5 cellular contexts compared by ENCODE assay signal in genomic region chr9:79089851-79090250, GRCh38.
DNase-seq lines count a peak whose midpoint lies in the region; ATAC-seq and TF ChIP-seq lines count a peak whose summit lies in the region.
"Not testable (repeated sequence)": the region's sequence is repeated elsewhere in the genome, so short reads cannot be mapped to it uniquely, and the experiment has no call there.

No MANE protein-coding gene starts in this region.

- not testable (repeated sequence) for H3K4me1 Mint-ChIP-seq in activated T-helper 17 cell treated with anti-CD3 and anti-CD28 coated beads, Interleukin-2, amount 50 U/mL, for 72 hours; osteocyte (ENCODE audit: unreplicated experiment)

- not testable (repeated sequence) for TF ChIP-seq CTCF in GM12865 (IDR thresholded peaks at IDR 0.05; ENCODE audit: insufficient read depth, low read depth, low read length, missing control alignments); osteocyte (IDR thresholded peaks at IDR 0.05)

- not testable (repeated sequence) for H3K9me3 Mint-ChIP-seq in activated T-helper 17 cell treated with anti-CD3 and anti-CD28 coated beads, Interleukin-2, amount 50 U/mL, for 72 hours
- H3K9me3 Mint-ChIP-seq in osteocyte (ENCODE audit: unreplicated experiment): peaks cover 17% of the 10 kb centered on the region

- not testable (repeated sequence) for H3K36me3 Mint-ChIP-seq in activated T-helper 17 cell treated with anti-CD3 and anti-CD28 coated beads, Interleukin-2, amount 50 U/mL, for 72 hours (ENCODE audit: low read depth); osteocyte (ENCODE audit: unreplicated experiment)

- ATAC-seq in activated T-helper 17 cell treated with anti-CD3 and anti-CD28 coated beads, Interleukin-2, amount 50 U/mL, for 72 hours (replicated peaks): peak; percentile 57

- H3K4me3 Mint-ChIP-seq in activated T-helper 17 cell treated with anti-CD3 and anti-CD28 coated beads, Interleukin-2, amount 50 U/mL, for 72 hours; osteocyte (ENCODE audit: unreplicated experiment): not testable (repeated sequence)

- not testable (repeated sequence) for H3K4me3 ChIP-seq in GM12865 (ENCODE audit: low read depth, low read length)

- DNase-seq in A172 (ENCODE audit: low spot score) (peak; percentile 12), GM12865 (ENCODE audit: low read depth) (peak; percentile 7), M059J (ENCODE audit: low read depth) (peak; percentile 16)
- DNase-seq in osteocyte (ENCODE audit: extremely low spot score, unreplicated experiment): not testable (repeated sequence)

- H3K27ac Mint-ChIP-seq in activated T-helper 17 cell treated with anti-CD3 and anti-CD28 coated beads, Interleukin-2, amount 50 U/mL, for 72 hours: not testable (repeated sequence)
- peak overlapping the region; percentile 1 for H3K27ac Mint-ChIP-seq in osteocyte (ENCODE audit: unreplicated experiment)

- H3K27me3 Mint-ChIP-seq in activated T-helper 17 cell treated with anti-CD3 and anti-CD28 coated beads, Interleukin-2, amount 50 U/mL, for 72 hours; osteocyte (ENCODE audit: unreplicated experiment): not testable (repeated sequence)
